In genomic region chr2:85326406-85326945, GRCh38 we compare ENCODE assay signal across 8 cellular contexts. TPM values are rescaled to one million over a fixed set of nuclear protein-coding genes. Genes with fewer than 3 reads are reported as not detected.
DNase-seq lines count a peak whose midpoint lies in the region; ATAC-seq and TF ChIP-seq lines count a peak whose summit lies in the region.

No MANE protein-coding gene starts in this region.

- TF ChIP-seq CTCF in Peyer's patch (IDR thresholded peaks at IDR 0.05), result no peak

- H3K9me3 ChIP-seq in Peyer's patch (no peaks in the 10 kb centered on the region), iPS-15b (ENCODE audit: control insufficient read depth, insufficient read depth, low read length) (no peaks in the 10 kb centered on the region)

- peak in 2 of 3 donors; percentile 50 to 74 for DNase-seq in Peyer's patch
- peak; percentile 26 for DNase-seq in activated naive CD4-positive, alpha-beta T cell treated with anti-CD3 and anti-CD28 coated beads, Interleukin-2, amount 50 U/mL, for 16 hours
- peak; percentile 25 for DNase-seq in stimulated activated CD4-positive, alpha-beta T cell treated with anti-CD3 and anti-CD28 coated beads, Interleukin-4, amount 100 ng/mL, for 1 hour
- DNase-seq in OCI-M2 (lab: John Stamatoyannopoulos, UW; ENCODE audit: unreplicated experiment), result no peak
- no peak for DNase-seq in H4 (ENCODE audit: low spot score)

- ATAC-seq in GM18520 (IDR thresholded peaks at IDR 0.05; ENCODE audit: unreplicated experiment), result peak; percentile 27
- ATAC-seq in HG02852 (IDR thresholded peaks at IDR 0.05; ENCODE audit: unreplicated experiment), result peak; percentile 35

- H3K4me1 ChIP-seq in Peyer's patch (peaks cover 0 to 48% (median 13%) of the 10 kb centered on the region in 4 donors), iPS-15b (ENCODE audit: control insufficient read depth, insufficient read depth, low read length) (peaks cover 17% of the 10 kb centered on the region)

- peak in 1 of 2 donors; percentile 15 for TF ChIP-seq POLR2A in Peyer's patch (IDR thresholded peaks at IDR 0.05)

- H3K36me3 ChIP-seq in Peyer's patch (peaks cover 0 to 33% (median 0%) of the 10 kb centered on the region in 3 donors), iPS-15b (ENCODE audit: control insufficient read depth, insufficient read depth, low read length) (peaks cover 16% of the 10 kb centered on the region)

- no peak overlapping the region for H3K9ac ChIP-seq in iPS-15b (ENCODE audit: low read depth, low read length)

- H3K27ac ChIP-seq in Peyer's patch, result peak overlapping the region; percentile 93 to 99 (median 96)

- H3K27me3 ChIP-seq in Peyer's patch, result no peaks in the 10 kb centered on the region
- H3K27me3 ChIP-seq in iPS-15b (ENCODE audit: control insufficient read depth, insufficient read depth, low read length), result no peaks in the 10 kb centered on the region

- peak overlapping the region; percentile 75 to 87 (median 83) for H3K4me3 ChIP-seq in Peyer's patch
- H3K4me3 ChIP-seq in iPS-15b (ENCODE audit: low read depth, low read length), result peak overlapping the region; percentile 98

RNA-seq across cellular contexts. Expression of gene TGOLN2, which starts 1.3 kb away (rescaled TPM):
- total RNA-seq in Peyer's patch, result 100 to 1,000 TPM; 220 to 296 (median 250) TPM
- total RNA-seq in H4 (2014; rRNA removed; shearing (Covaris generic)), result 62.7 and 80.1 TPM in 2 replicates

RNA-seq across cellular contexts. Expression of gene RETSAT, which starts 27.9 kb away (rescaled TPM):
- total RNA-seq in Peyer's patch, result 100 to 1,000 TPM in 3 of 4 donors, 10 to 100 TPM in 1; 47.0 to 719 (median 473) TPM
- 13.1 and 14.1 TPM in 2 replicates for total RNA-seq in H4 (2014; rRNA removed; shearing (Covaris generic))

RNA-seq across cellular contexts. Expression of gene ELMOD3, which starts 28.1 kb away (rescaled TPM):
- 10 to 100 TPM; 28.1 to 49.4 (median 45.8) TPM for total RNA-seq in Peyer's patch
- 14.3 and 14.6 TPM in 2 replicates for total RNA-seq in H4 (2014; rRNA removed; shearing (Covaris generic))

Comparison
In these comparisons a context has a peak if more than half of its experiments do, and no peak if none do; other contexts are left out.
1. DNase-seq: peak in Peyer's patch (2 of 3), activated naive CD4-positive, alpha-beta T cell treated with anti-CD3 and anti-CD28 coated beads, Interleukin-2, amount 50 U/mL, for 16 hours (single experiment) and stimulated activated CD4-positive, alpha-beta T cell treated with anti-CD3 and anti-CD28 coated beads, Interleukin-4, amount 100 ng/mL, for 1 hour (single experiment); none in OCI-M2 (single experiment) and H4 (single experiment).